Comparison of ENCODE assay signal across 24 cellular contexts in genomic region chr11:120091701-120092100, GRCh38. TPM values are rescaled to one million over a fixed set of nuclear protein-coding genes. Genes with fewer than 3 reads are reported as not detected.
"Had no signal": no experiment of that assay in that cellular context is flagged by ENCODE, and none has a peak within 500 bp of the region (broad histone marks: within the 10 kb centered on the region; RNA-seq: fewer than 3 reads in every experiment).

No MANE protein-coding gene starts in this region.

- ATAC-seq: heart left ventricle; left lobe of liver; naive thymus-derived CD4-positive, alpha-beta T cell had no signal

- H3K9me3 ChIP-seq: colonic mucosa, heart left ventricle, neutrophil, right atrium auricular region, testis, transverse colon had no signal

- H3K36me3 ChIP-seq: colonic mucosa, heart left ventricle, neutrophil, right atrium auricular region, transverse colon had no signal

- H3K27ac ChIP-seq: colonic mucosa, heart left ventricle, neutrophil, right atrium auricular region, testis, transverse colon had no signal

- H3K4me1 ChIP-seq: colonic mucosa, right atrium auricular region, transverse colon had no signal

- DNase-seq: cerebellar nuclear complex; colonic mucosa; dermis blood vessel endothelial cell; effector CD4-positive, alpha-beta T cell; endodermal cell; erythroblast; foreskin melanocyte; heart left ventricle; hypothalamus; kidney glomerular epithelial cell; mammary epithelial cell; naive thymus-derived CD4-positive, alpha-beta T cell; small intestine; stimulated activated CD4-positive, alpha-beta T cell treated with anti-CD3 and anti-CD28 coated beads, Interleukin-12 subunit alpha, Interleukin-12 subunit beta, amount 100 ng/mL, for 4 hours; stimulated activated naive CD4-positive, alpha-beta T cell; testis; transverse colon had no signal

- H3K4me3 ChIP-seq: colonic mucosa, heart left ventricle, right atrium auricular region, testis, transverse colon had no signal

- H3K27me3 ChIP-seq: colonic mucosa, right atrium auricular region, testis, transverse colon had no signal

- FAIRE-seq: endothelial cell of umbilical vein, islet of Langerhans, small intestine had no signal

RNA-seq across cellular contexts. Expression of gene TRIM29, which starts 46.2 kb away (rescaled TPM):
- total RNA-seq: dermis blood vessel endothelial cell; endodermal cell; endothelial cell of umbilical vein; glomerular endothelial cell; mononuclear cell; naive thymus-derived CD4-positive, alpha-beta T cell had no signal
- polyA plus RNA-seq: endothelial cell of umbilical vein; naive thymus-derived CD4-positive, alpha-beta T cell had no signal
